ENCODE assay signal across 25 cellular contexts in genomic region chr4:169013396-169013795, GRCh38.
"Had no signal": no experiment of that assay in that cellular context is flagged by ENCODE, and none has a peak within 500 bp of the region (broad histone marks: within the 10 kb centered on the region; RNA-seq: fewer than 3 reads in every experiment).

No MANE protein-coding gene starts in this region.

- H3K27me3 ChIP-seq: adrenal gland, body of pancreas, cardiac muscle cell, foreskin keratinocyte, heart left ventricle, right atrium auricular region, transverse colon had no signal

- H3K27ac ChIP-seq: adrenal gland, cardiac muscle cell, heart left ventricle, right atrium auricular region, transverse colon had no signal

- DNase-seq: activated B cell treated with CpG ODN at 0.5 μM for 24 hours; activated CD8-positive, alpha-beta memory T cell treated with anti-CD3 and anti-CD28 coated beads, Interleukin-2, amount 10 ng/mL, durations not matched to agents 7 days and 5 days; activated CD8-positive, alpha-beta T cell treated with anti-CD3 and anti-CD28 coated beads, Interleukin-2, amount 10 ng/mL, durations not matched to agents 7 days and 5 days; activated effector memory CD4-positive, alpha-beta T cell treated with Interleukin-2 at 50 U/mL for 16 hours; activated naive CD4-positive, alpha-beta T cell treated with Interleukin-2 at 50 U/mL for 16 hours; adrenal gland; aorta; body of pancreas; cortex of kidney; effector memory CD8-positive, alpha-beta T cell; foreskin keratinocyte; heart left ventricle; hypothalamus; immature natural killer cell; mesenchymal stem cell; naive thymus-derived CD8-positive, alpha-beta T cell; nucleus accumbens; stimulated activated CD4-positive, alpha-beta T cell treated with anti-CD3 and anti-CD28 coated beads, Interleukin-15, amount 100 ng/mL, for 24 hours; stimulated activated CD4-positive, alpha-beta T cell treated with anti-CD3 and anti-CD28 coated beads, Interleukin-2, amount 100 ng/mL, for 24 hours; stimulated activated naive CD4-positive, alpha-beta T cell treated with Interleukin-2 at 50 U/mL for 16 hours; T-helper 1 cell; transverse colon had no signal

- H3K4me3 Mint-ChIP-seq: activated B cell treated with CpG ODN at 0.5 μM for 24 hours; activated CD8-positive, alpha-beta memory T cell treated with anti-CD3 and anti-CD28 coated beads, Interleukin-2, amount 10 ng/mL, durations not matched to agents 7 days and 5 days; activated CD8-positive, alpha-beta T cell treated with anti-CD3 and anti-CD28 coated beads, Interleukin-2, amount 10 ng/mL, durations not matched to agents 7 days and 5 days; activated naive CD8-positive, alpha-beta T cell; effector memory CD8-positive, alpha-beta T cell; naive thymus-derived CD8-positive, alpha-beta T cell had no signal

- H3K4me3 ChIP-seq: adrenal gland, body of pancreas, cardiac muscle cell, heart left ventricle, right atrium auricular region, transverse colon had no signal

- ATAC-seq: activated CD8-positive, alpha-beta memory T cell treated with anti-CD3 and anti-CD28 coated beads, Interleukin-2, amount 10 ng/mL, durations not matched to agents 7 days and 5 days; activated CD8-positive, alpha-beta T cell treated with anti-CD3 and anti-CD28 coated beads, Interleukin-2, amount 10 ng/mL, durations not matched to agents 7 days and 5 days; body of pancreas; effector memory CD8-positive, alpha-beta T cell; foreskin keratinocyte; heart left ventricle; naive thymus-derived CD8-positive, alpha-beta T cell had no signal

- H3K36me3 ChIP-seq: adrenal gland, cardiac muscle cell, heart left ventricle, right atrium auricular region, transverse colon had no signal

- H3K27ac Mint-ChIP-seq: activated B cell treated with CpG ODN at 0.5 μM for 24 hours; activated CD8-positive, alpha-beta memory T cell treated with anti-CD3 and anti-CD28 coated beads, Interleukin-2, amount 10 ng/mL, durations not matched to agents 7 days and 5 days; activated CD8-positive, alpha-beta T cell treated with anti-CD3 and anti-CD28 coated beads, Interleukin-2, amount 10 ng/mL, durations not matched to agents 7 days and 5 days; activated naive CD8-positive, alpha-beta T cell; effector memory CD8-positive, alpha-beta T cell; naive thymus-derived CD8-positive, alpha-beta T cell had no signal

- H3K36me3 Mint-ChIP-seq: activated naive CD8-positive, alpha-beta T cell; immature natural killer cell had no signal

- H3K27me3 Mint-ChIP-seq: activated B cell treated with CpG ODN at 0.5 μM for 24 hours; activated CD8-positive, alpha-beta memory T cell treated with anti-CD3 and anti-CD28 coated beads, Interleukin-2, amount 10 ng/mL, durations not matched to agents 7 days and 5 days; effector memory CD8-positive, alpha-beta T cell had no signal

- H3K9me3 ChIP-seq: adrenal gland, body of pancreas, heart left ventricle, right atrium auricular region, transverse colon had no signal
